ENCODE assay signal across 8 cellular contexts in genomic region chr19:17075035-17075859, GRCh38.
DNase-seq lines count a peak whose midpoint lies in the region; ATAC-seq and TF ChIP-seq lines count a peak whose summit lies in the region.

A gene with protein sequence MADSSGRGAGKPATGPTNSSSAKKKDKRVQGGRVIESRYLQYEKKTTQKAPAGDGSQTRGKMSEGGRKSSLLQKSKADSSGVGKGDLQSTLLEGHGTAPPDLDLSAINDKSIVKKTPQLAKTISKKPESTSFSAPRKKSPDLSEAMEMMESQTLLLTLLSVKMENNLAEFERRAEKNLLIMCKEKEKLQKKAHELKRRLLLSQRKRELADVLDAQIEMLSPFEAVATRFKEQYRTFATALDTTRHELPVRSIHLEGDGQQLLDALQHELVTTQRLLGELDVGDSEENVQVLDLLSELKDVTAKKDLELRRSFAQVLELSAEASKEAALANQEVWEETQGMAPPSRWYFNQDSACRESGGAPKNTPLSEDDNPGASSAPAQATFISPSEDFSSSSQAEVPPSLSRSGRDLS (minus strand): TSS chr19:17075452. CDS start chr19:17075422, 30 bp downstream.
A gene with protein sequence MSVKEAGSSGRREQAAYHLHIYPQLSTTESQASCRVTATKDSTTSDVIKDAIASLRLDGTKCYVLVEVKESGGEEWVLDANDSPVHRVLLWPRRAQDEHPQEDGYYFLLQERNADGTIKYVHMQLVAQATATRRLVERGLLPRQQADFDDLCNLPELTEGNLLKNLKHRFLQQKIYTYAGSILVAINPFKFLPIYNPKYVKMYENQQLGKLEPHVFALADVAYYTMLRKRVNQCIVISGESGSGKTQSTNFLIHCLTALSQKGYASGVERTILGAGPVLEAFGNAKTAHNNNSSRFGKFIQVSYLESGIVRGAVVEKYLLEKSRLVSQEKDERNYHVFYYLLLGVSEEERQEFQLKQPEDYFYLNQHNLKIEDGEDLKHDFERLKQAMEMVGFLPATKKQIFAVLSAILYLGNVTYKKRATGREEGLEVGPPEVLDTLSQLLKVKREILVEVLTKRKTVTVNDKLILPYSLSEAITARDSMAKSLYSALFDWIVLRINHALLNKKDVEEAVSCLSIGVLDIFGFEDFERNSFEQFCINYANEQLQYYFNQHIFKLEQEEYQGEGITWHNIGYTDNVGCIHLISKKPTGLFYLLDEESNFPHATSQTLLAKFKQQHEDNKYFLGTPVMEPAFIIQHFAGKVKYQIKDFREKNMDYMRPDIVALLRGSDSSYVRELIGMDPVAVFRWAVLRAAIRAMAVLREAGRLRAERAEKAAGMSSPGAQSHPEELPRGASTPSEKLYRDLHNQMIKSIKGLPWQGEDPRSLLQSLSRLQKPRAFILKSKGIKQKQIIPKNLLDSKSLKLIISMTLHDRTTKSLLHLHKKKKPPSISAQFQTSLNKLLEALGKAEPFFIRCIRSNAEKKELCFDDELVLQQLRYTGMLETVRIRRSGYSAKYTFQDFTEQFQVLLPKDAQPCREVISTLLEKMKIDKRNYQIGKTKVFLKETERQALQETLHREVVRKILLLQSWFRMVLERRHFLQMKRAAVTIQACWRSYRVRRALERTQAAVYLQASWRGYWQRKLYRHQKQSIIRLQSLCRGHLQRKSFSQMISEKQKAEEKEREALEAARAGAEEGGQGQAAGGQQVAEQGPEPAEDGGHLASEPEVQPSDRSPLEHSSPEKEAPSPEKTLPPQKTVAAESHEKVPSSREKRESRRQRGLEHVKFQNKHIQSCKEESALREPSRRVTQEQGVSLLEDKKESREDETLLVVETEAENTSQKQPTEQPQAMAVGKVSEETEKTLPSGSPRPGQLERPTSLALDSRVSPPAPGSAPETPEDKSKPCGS (N-terminal part only) (plus strand): TSS chr19:17075777. CDS start chr19:17101718, 25,941 bp downstream.

- peak; percentile 76 for ATAC-seq in HG02610 (IDR thresholded peaks at IDR 0.05; ENCODE audit: unreplicated experiment)
- peak; percentile 83 for ATAC-seq in SK-N-SH treated with all-trans-retinoic acid at 6 μM for 48 hours

- DNase-seq in NCI-H1092 treated with DMSO at 0.1 percent for 48 hours (lab: John Stamatoyannopoulos, UW) (peak; percentile 97), germinal center (ENCODE audit: low spot score) (peak; percentile 97), non-pigmented ciliary epithelial cell (ENCODE audit: low read depth) (peak; percentile 99), superior temporal gyrus (ENCODE audit: extremely low spot score) (peak; percentile 99)
- peak; percentile 99 for DNase-seq in activated naive CD4-positive, alpha-beta T cell treated with anti-CD3 and anti-CD28 coated beads, Interleukin-2, amount 50 U/mL, for 16 hours

- peak within 1 kb of the TSS; percentile 93 for H3K4me3 ChIP-seq in GM08714 (ENCODE audit: low read length)

TF ChIP-seq in SK-N-SH treated with all-trans-retinoic acid at 6 μM for 48 hours, 23 proteins besides CTCF, POLR2A, EP300 and RAD21:
- TF ChIP-seq RARB (CRISPR knock-in tag; IDR thresholded peaks at IDR 0.05) (no peak), ZFP30 (CRISPR knock-in tag; IDR thresholded peaks at IDR 0.05) (no peak), SNAI2 (CRISPR knock-in tag; IDR thresholded peaks at IDR 0.05) (no peak), TOX (CRISPR knock-in tag; IDR thresholded peaks at IDR 0.05; ENCODE audit: borderline replicate concordance) (no peak), TCF4 (CRISPR knock-in tag; IDR thresholded peaks at IDR 0.05; ENCODE audit: borderline replicate concordance) (no peak), PATZ1 (CRISPR knock-in tag; IDR thresholded peaks at IDR 0.05; ENCODE audit: borderline replicate concordance) (no peak), CSDC2 (CRISPR knock-in tag; IDR thresholded peaks at IDR 0.05) (no peak), GLIS3 (CRISPR knock-in tag; IDR thresholded peaks at IDR 0.05) (no peak), OSR1 (CRISPR knock-in tag; IDR thresholded peaks at IDR 0.05) (no peak), TSHZ2 (CRISPR knock-in tag; IDR thresholded peaks at IDR 0.05) (no peak), CSRNP3 (CRISPR knock-in tag; IDR thresholded peaks at IDR 0.05) (no peak)

Comparison
In these comparisons a context has a peak if more than half of its experiments do, and no peak if none do; other contexts are left out.
1. Peak in every context shown above with its lines: DNase-seq, ATAC-seq and H3K4me3 ChIP-seq.